ENCODE assay signal across 26 cellular contexts in genomic region chr19:2754659-2755447, GRCh38. TPM values are rescaled to one million over a fixed set of nuclear protein-coding genes. Genes with fewer than 3 reads are reported as not detected.
DNase-seq lines count a peak whose midpoint lies in the region; ATAC-seq, FAIRE-seq and TF ChIP-seq lines count a peak whose summit lies in the region.
"Had no signal": no experiment of that assay in that cellular context is flagged by ENCODE, and none has a peak within 500 bp of the region (broad histone marks: within the 10 kb centered on the region; RNA-seq: fewer than 3 reads in every experiment).

No MANE protein-coding gene starts in this region.

- BruUV-seq in A673 (replicated peaks; lab: Mats Ljungman, UMichigan) (TSS peak; percentile 49), Caco-2 (replicated peaks; lab: Mats Ljungman, UMichigan) (TSS peak; percentile 40), GM12878 (replicated peaks; lab: Mats Ljungman, UMichigan) (TSS peak; percentile 45)

- H3K4me1 ChIP-seq in A673 (ENCODE audit: insufficient read depth, low read length, poor library complexity, severe bottlenecking): no peaks in the 10 kb centered on the region
- H3K4me1 ChIP-seq in Caco-2: no peaks in the 10 kb centered on the region
- H3K4me1 ChIP-seq in GM12878 (ENCODE audit: control insufficient read depth, insufficient read depth, low read length): no peaks in the 10 kb centered on the region; the same call in 1 of the 2 replicates
- H3K4me1 ChIP-seq in neuronal stem cell (ENCODE audit: control insufficient read depth in 2 of 2, insufficient read depth in 1 of 2, low read depth in 1 of 2, low read length in 2 of 2): no peaks in the 10 kb centered on the region
- H3K4me1 ChIP-seq: A549, HAP-1 had no signal

- H3K4me2 ChIP-seq in GM12878 (ENCODE audit: control insufficient read depth, insufficient read depth) (no peak overlapping the region), neuronal stem cell (ENCODE audit: insufficient read depth, low read length, poor library complexity, severe bottlenecking) (no peak overlapping the region)
- H3K4me2 ChIP-seq: A549, GM23338, PC-9 had no signal

- H3K9me3 Mint-ChIP-seq in Caco-2 (ENCODE audit: unreplicated experiment): no peaks in the 10 kb centered on the region
- H3K9me3 Mint-ChIP-seq: CD8-positive, alpha-beta T cell; GM23338; HFFc6; IgD-negative memory B cell; T-cell had no signal

- no peak overlapping the region for H2BK15ac ChIP-seq in neuronal stem cell (ENCODE audit: low read length)

- H3K27ac ChIP-seq in A673 (ENCODE audit: low read depth, low read length, poor library complexity, severe bottlenecking) (no peak overlapping the region), GM12878 (ENCODE audit: control insufficient read depth, insufficient read depth) (no peak overlapping the region), neuronal stem cell (replicated peaks; ENCODE audit: low read length) (no peak overlapping the region)
- H3K27ac ChIP-seq: A549, C4-2B, PC-9 had no signal

- DNase-seq in A673 (ENCODE audit: low spot score) (no peak), Caco-2 (no peak), GM12878 (ENCODE audit: low read depth, low spot score) (no peak), neuronal stem cell (ENCODE audit: low spot score) (no peak), hypothalamus (lab: John Stamatoyannopoulos, UW) (no peak)
- no peak for DNase-seq in activated CD4-positive, alpha-beta T cell treated with anti-CD3 and anti-CD28 coated beads for 1 hour
- DNase-seq: CD8-positive, alpha-beta T cell; DMS79 treated with DMSO at 0.1 percent for 48 hours; GF-D8; HFFc6; NCI-H1092; NCI-H1417 treated with DMSO at 0.1 percent for 48 hours; NCI-H187 treated with DMSO at 0.1 percent for 48 hours; NCI-H2107; NCI-H524 treated with DMSO at 0.1 percent for 48 hours; NCI-H774; PC-9; SHP77; T-cell had no signal

- RAD21 ChIA-PET in GM12878 (lab: Charles Lee; ENCODE audit: unreplicated experiment): no interaction called here

- H3K27ac Mint-ChIP-seq in Caco-2 (ENCODE audit: unreplicated experiment): no peak overlapping the region
- H3K27ac Mint-ChIP-seq: CD8-positive, alpha-beta T cell; GM23338; HFFc6; IgD-negative memory B cell; T-cell had no signal

- TF ChIP-seq EP300 in GM12878 (IDR thresholded peaks at IDR 0.05; ENCODE audit: borderline replicate concordance in 1 of 2, control insufficient read depth in 1 of 2, low read depth in 2 of 2, low read length in 2 of 2): no peak

- no peaks in the 10 kb centered on the region for H3K79me2 ChIP-seq in GM12878 (ENCODE audit: control insufficient read depth, insufficient read depth, low read length)

- peaks cover 34% of the 10 kb centered on the region for H3K36me3 ChIP-seq in A673 (ENCODE audit: insufficient read depth, low read length, poor library complexity, severe bottlenecking)
- no peaks in the 10 kb centered on the region; the same call in 1 of the 2 replicates for H3K36me3 ChIP-seq in Caco-2 (ENCODE audit: control insufficient read depth, insufficient read depth, low read length)
- H3K36me3 ChIP-seq in GM12878 (ENCODE audit: control insufficient read depth in 2 of 2, insufficient read depth in 2 of 2, low read length in 1 of 2): peaks cover 8 to 18% of the 10 kb centered on the region in 2 experiments; a peak in 3 of 4 replicates
- peaks cover 32 to 64% of the 10 kb centered on the region in 2 donors for H3K36me3 ChIP-seq in neuronal stem cell (replicated peaks in 1 of 2; ENCODE audit: control insufficient read depth in 2 of 2, insufficient read depth in 2 of 2, low read length in 2 of 2)

- SMC1A ChIA-PET in GM12878 (lab: Charles Lee; ENCODE audit: uncharacterized antibody, unreplicated experiment): no interaction called here

- in situ Hi-C loops in GM12878 (cut with MboI): loop anchor here (5.0 kb wide), 1 partner anchor 288 kb away; no protein-coding TSS in a partner anchor

- no peak overlapping the region for H2AFZ ChIP-seq in GM12878 (ENCODE audit: control insufficient read depth, low read depth, low read length)
- H2AFZ ChIP-seq in neuronal stem cell (ENCODE audit: low read length): no peak overlapping the region
- H2AFZ ChIP-seq: GM23338, PC-9 had no signal

- no peaks in the 10 kb centered on the region for H3K27me3 Mint-ChIP-seq in Caco-2 (ENCODE audit: insufficient read depth, unreplicated experiment)
- H3K27me3 Mint-ChIP-seq: IgD-negative memory B cell, T-cell had no signal

- 90% methylated on average over 43 of the region's 43 CpGs for WGBS in GM12878 (ENCODE audit: insufficient coverage, insufficient replicate concordance, low lambda C conversion rate, missing lambda C conversion rate)
- no CpG with 5 or more reads among the region's 43 CpGs for WGBS in neuronal stem cell (ENCODE audit: extremely low coverage in 2 of 2, insufficient read length in 2 of 2, insufficient replicate concordance in 1 of 2), 2 donors

- H3K4me3 Mint-ChIP-seq in Caco-2 (ENCODE audit: unreplicated experiment): no peak overlapping the region
- H3K4me3 Mint-ChIP-seq: CD8-positive, alpha-beta T cell; GM23338; HFFc6; IgD-negative memory B cell; T-cell had no signal

- no peak overlapping the region for H3K4ac ChIP-seq in neuronal stem cell (ENCODE audit: low read length)

- no peak overlapping the region for H2AK5ac ChIP-seq in neuronal stem cell (ENCODE audit: low read depth, low read length)

- H3K18ac ChIP-seq in neuronal stem cell (ENCODE audit: low read length): no peak overlapping the region

- no peak overlapping the region for H2BK5ac ChIP-seq in neuronal stem cell (ENCODE audit: low read length)

- TF ChIP-seq POLR2A in GM12878 (IDR thresholded peaks at IDR 0.05; ENCODE audit: low read depth, low read length): 0 out of 2 replicates have a peak, but pooled peaks have one; percentile 20

- no peak for TF ChIP-seq RAD21 in GM12878 (IDR thresholded peaks at IDR 0.05; ENCODE audit: insufficient read depth, low read depth, low read length)

- intact Hi-C loops in A673 (cut with micrococcal nuclease; ENCODE audit: unreplicated experiment) (no loop called here), Caco-2 (cut with micrococcal nuclease; ENCODE audit: unreplicated experiment) (no loop called here), GM12878 (cut with micrococcal nuclease; ENCODE audit: unreplicated experiment) (no loop called here)

- no peaks in the 10 kb centered on the region for H3K4me1 Mint-ChIP-seq in Caco-2 (ENCODE audit: low read depth, unreplicated experiment)
- H3K4me1 Mint-ChIP-seq: GM23338 had no signal

- peaks cover 5% of the 10 kb centered on the region for H3K79me1 ChIP-seq in neuronal stem cell (ENCODE audit: low read depth, low read length)

- H2BK120ac ChIP-seq in neuronal stem cell (ENCODE audit: low read depth, low read length): no peak overlapping the region

- H3K4me3 ChIP-seq in A673 (ENCODE audit: low read depth, low read length, poor library complexity, severe bottlenecking) (no peak overlapping the region), Caco-2 (ENCODE audit: low read depth, low read length) (no peak overlapping the region), GM12878 (no peak overlapping the region), neuronal stem cell (ENCODE audit: low read length in 2 of 2) (no peak overlapping the region)
- H3K4me3 ChIP-seq: A549, GM23338, HAP-1, PC-9 had no signal

- H4K91ac ChIP-seq in neuronal stem cell (ENCODE audit: low read depth, low read length, poor library complexity): no peak overlapping the region

- CTCF ChIA-PET in A673 (lab: Charles Lee): interaction anchor here (0.6 kb wide), 1 partner anchor 89 kb away, joined by 4 read pairs; no protein-coding TSS in a partner anchor
- CTCF ChIA-PET in Caco-2 (lab: Charles Lee): no interaction called here
- CTCF ChIA-PET in GM12878 (lab: Yijun Ruan, JAX): interaction anchor here (1.0 kb wide), 1 partner anchor 107 kb away, joined by 3 read pairs; no protein-coding TSS in a partner anchor

- H3K23ac ChIP-seq in neuronal stem cell (ENCODE audit: low read depth, low read length, poor library complexity): peak overlapping the region; percentile 55

- ATAC-seq in GM12878 (no peak), GM19467 (IDR thresholded peaks at IDR 0.05; ENCODE audit: unreplicated experiment) (no peak)
- ATAC-seq: A549; CD8-positive, alpha-beta T cell; GM23338; T-cell had no signal

- POLR2A ChIA-PET in A673 (lab: Charles Lee; ENCODE audit: low non-redundant PET): no interaction called here
- POLR2A ChIA-PET in Caco-2 (lab: Charles Lee): no interaction called here
- POLR2A ChIA-PET in GM12878 (lab: Charles Lee): no interaction called here

- H3K27me3 ChIP-seq in A673 (replicated peaks; ENCODE audit: insufficient read depth, low read depth, low read length, poor library complexity) (no peaks in the 10 kb centered on the region), Caco-2 (replicated peaks; ENCODE audit: control insufficient read depth, insufficient read depth, low read length) (no peaks in the 10 kb centered on the region), GM12878 (replicated peaks in 1 of 2; ENCODE audit: control insufficient read depth in 2 of 2, insufficient read depth in 2 of 2, low read length in 1 of 2) (no peaks in the 10 kb centered on the region), neuronal stem cell (ENCODE audit: control insufficient read depth in 3 of 3, insufficient read depth in 3 of 3, low read depth in 1 of 3, low read length in 3 of 3) (no peaks in the 10 kb centered on the region)

- TF ChIP-seq CTCF in A673 (conservative IDR thresholded peaks at IDR 0.05; ENCODE audit: low read depth, low read length): no peak
- no peak for TF ChIP-seq CTCF in Caco-2 (IDR thresholded peaks at IDR 0.05; ENCODE audit: insufficient read depth in 1 of 2, low read depth in 1 of 2, low read length in 1 of 2, severe bottlenecking in 1 of 2, unreplicated experiment in 1 of 2)
- no peak for TF ChIP-seq CTCF in GM12878 (IDR thresholded peaks at IDR 0.05 in 2 of 3, conservative IDR thresholded peaks at IDR 0.05 in 1 of 3; ENCODE audit: control insufficient read depth in 2 of 3, extremely low read depth in 1 of 3, insufficient read depth in 1 of 3, low read depth in 3 of 3, low read length in 3 of 3)

- peak overlapping the region; percentile 43 for H4K8ac ChIP-seq in neuronal stem cell (ENCODE audit: low read depth, low read length)

- H4K20me1 ChIP-seq in GM12878 (ENCODE audit: control insufficient read depth, insufficient read depth): no peaks in the 10 kb centered on the region

- no peak for FAIRE-seq in GM12878 (lab: Jason Lieb, UNC)
- FAIRE-seq: A549, GM12892 had no signal

- H3K9ac ChIP-seq in GM12878 (ENCODE audit: control insufficient read depth, insufficient read depth, low read length) (no peak overlapping the region), neuronal stem cell (ENCODE audit: low read depth, low read length, poor library complexity) (no peak overlapping the region)

- no peak overlapping the region for H2BK12ac ChIP-seq in neuronal stem cell (ENCODE audit: low read length)

- peaks cover 61% of the 10 kb centered on the region for H3K36me3 Mint-ChIP-seq in Caco-2 (ENCODE audit: insufficient read depth, unreplicated experiment)

- H3K9me3 ChIP-seq in A673 (ENCODE audit: low read depth, low read length, poor library complexity, severe bottlenecking) (no peaks in the 10 kb centered on the region), Caco-2 (no peaks in the 10 kb centered on the region), GM12878 (replicated peaks; ENCODE audit: control insufficient read depth, insufficient read depth, low read length) (no peaks in the 10 kb centered on the region), neuronal stem cell (replicated peaks in 1 of 2; ENCODE audit: control insufficient read depth in 2 of 2, insufficient read depth in 1 of 2, low read depth in 1 of 2, low read length in 2 of 2) (peaks cover 0 to 5% of the 10 kb centered on the region in 2 donors)
- H3K9me3 ChIP-seq: A549, HAP-1 had no signal

- no peak overlapping the region for H3K14ac ChIP-seq in neuronal stem cell (ENCODE audit: low read length)

RNA-seq across cellular contexts. Expression of gene SLC39A3, which starts 15.0 kb away (rescaled TPM):
- total RNA-seq in A673 (2021): 43.2 and 44.8 TPM in 2 replicates
- total RNA-seq in Caco-2 (2022): 33.2 and 35.0 TPM in 2 replicates
- total RNA-seq in GM12878 (2013; cell fraction: nucleolus; rRNA removed): 26.3 and 30.0 TPM in 2 replicates
- 46.0 and 50.2 TPM in 2 replicates for total RNA-seq in GM12878 (2014; rRNA removed)
- 31.2 and 33.7 TPM in 2 replicates for total RNA-seq in GM12878 (2014; rRNA removed; fragmentation: Illumina TruSeq; extraction: Trizol)
- 48.4 and 52.1 TPM in 2 replicates for total RNA-seq in GM12878 (2021)
- polyA plus RNA-seq in GM12878 (2011; ENCODE audit: low read depth): 9.9 TPM
- polyA plus RNA-seq in GM12878 (2011; rRNA removed): 18.7 and 29.6 TPM in 2 replicates
- polyA plus RNA-seq in GM12878 (2011; cell fraction: cytosol; rRNA removed): 51.6 and 59.3 TPM in 2 replicates
- polyA plus RNA-seq in GM12878 (2011; cell fraction: nucleus; rRNA removed): 38.3 and 42.8 TPM in 2 replicates
- 24.3 and 28.7 TPM in 2 replicates for polyA plus RNA-seq in GM12878 (2012)
- 20.9 and 59.4 TPM in 2 replicates for polyA plus RNA-seq in GM12878 (2014; fragmentation: Illumina TruSeq; extraction: Trizol)
- 1 to 10 TPM in 1 of 2 experiments, under 1 TPM in 1; 0.63 to 1.1 TPM for polyA plus RNA-seq in GM12878 (2014; fragmentation: Nextera tagmentation; extraction: Ambion mirVana)
- polyA plus RNA-seq in GM12878 (2014; rRNA removed): 54.5 and 54.9 TPM in 2 replicates
- 10 to 100 TPM; 58.7 to 67.1 TPM for polyA plus RNA-seq in GM12878 (2016; fragmentation: Nextera tagmentation; extraction: Ambion mirVana)
- polyA minus RNA-seq in GM12878 (2011; rRNA and poly(A)+ RNA removed): 19.9 and 31.8 TPM in 2 replicates
- polyA minus RNA-seq in GM12878 (2011; cell fraction: cytosol; rRNA and poly(A)+ RNA removed): 15.3 and 17.2 TPM in 2 replicates
- 7.5 and 14.9 TPM in 2 replicates for polyA minus RNA-seq in GM12878 (2011; cell fraction: nucleus; rRNA and poly(A)+ RNA removed)
- 19.0 TPM for polyA plus RNA-seq in neuronal stem cell (2013, experiment 1 of 2)
- polyA plus RNA-seq in neuronal stem cell (2013, experiment 2 of 2): 19.4 TPM

RNA-seq across cellular contexts. Expression of gene SGTA, which starts 28.2 kb away (rescaled TPM):
- total RNA-seq in A673 (2021) (101 and 106 TPM in 2 replicates), Caco-2 (2022) (90.1 TPM in 2 replicates), GM12878 (2014; rRNA removed) (51.2 and 59.2 TPM in 2 replicates), GM12878 (2014; rRNA removed; fragmentation: Illumina TruSeq; extraction: Trizol) (22.9 and 26.2 TPM in 2 replicates), GM12878 (2021) (69.2 and 76.3 TPM in 2 replicates)
- 27.0 and 30.4 TPM in 2 replicates for total RNA-seq in GM12878 (2013; cell fraction: nucleolus; rRNA removed)
- 22.0 TPM for polyA plus RNA-seq in GM12878 (2011; ENCODE audit: low read depth)
- polyA plus RNA-seq in GM12878 (2011; rRNA removed) (19.9 and 32.9 TPM in 2 replicates), GM12878 (2014; fragmentation: Illumina TruSeq; extraction: Trizol) (13.2 and 37.1 TPM in 2 replicates), GM12878 (2014; fragmentation: Nextera tagmentation; extraction: Ambion mirVana) (1 to 10 TPM; 2.0 to 3.1 TPM), GM12878 (2014; rRNA removed) (64.2 and 78.7 TPM in 2 replicates), GM12878 (2016; fragmentation: Nextera tagmentation; extraction: Ambion mirVana) (100 to 1,000 TPM; 102 TPM)
- polyA plus RNA-seq in GM12878 (2011; cell fraction: cytosol; rRNA removed): 70.3 and 75.7 TPM in 2 replicates
- polyA plus RNA-seq in GM12878 (2011; cell fraction: nucleus; rRNA removed): 59.1 and 86.4 TPM in 2 replicates
- 46.1 and 46.5 TPM in 2 replicates for polyA plus RNA-seq in GM12878 (2012)
- polyA minus RNA-seq in GM12878 (2011; rRNA and poly(A)+ RNA removed): 12.0 and 30.2 TPM in 2 replicates
- 15.9 and 16.7 TPM in 2 replicates for polyA minus RNA-seq in GM12878 (2011; cell fraction: cytosol; rRNA and poly(A)+ RNA removed)
- polyA minus RNA-seq in GM12878 (2011; cell fraction: nucleus; rRNA and poly(A)+ RNA removed): 9.7 and 20.9 TPM in 2 replicates
- 73.5 TPM for polyA plus RNA-seq in neuronal stem cell (2013, experiment 1 of 2)
- polyA plus RNA-seq in neuronal stem cell (2013, experiment 2 of 2): 71.9 TPM

RNA-seq across cellular contexts. Expression of gene THOP1, which starts 30.4 kb away (rescaled TPM):
- total RNA-seq in A673 (2021) (168 and 186 TPM in 2 replicates), Caco-2 (2022) (118 and 119 TPM in 2 replicates), GM12878 (2014; rRNA removed) (260 and 270 TPM in 2 replicates), GM12878 (2014; rRNA removed; fragmentation: Illumina TruSeq; extraction: Trizol) (75.9 and 77.5 TPM in 2 replicates), GM12878 (2021) (217 and 220 TPM in 2 replicates)
- total RNA-seq in GM12878 (2013; cell fraction: nucleolus; rRNA removed): 230 and 309 TPM in 2 replicates
- 25.4 TPM for polyA plus RNA-seq in GM12878 (2011; ENCODE audit: low read depth)
- polyA plus RNA-seq in GM12878 (2011; rRNA removed) (72.8 and 137 TPM in 2 replicates), GM12878 (2014; fragmentation: Illumina TruSeq; extraction: Trizol) (36.0 and 76.8 TPM in 2 replicates), GM12878 (2014; fragmentation: Nextera tagmentation; extraction: Ambion mirVana) (1 to 10 TPM; 1.9 to 3.8 TPM), GM12878 (2014; rRNA removed) (200 and 240 TPM in 2 replicates), GM12878 (2016; fragmentation: Nextera tagmentation; extraction: Ambion mirVana) (100 to 1,000 TPM; 220 to 241 TPM)
- 144 and 196 TPM in 2 replicates for polyA plus RNA-seq in GM12878 (2011; cell fraction: cytosol; rRNA removed)
- 439 and 527 TPM in 2 replicates for polyA plus RNA-seq in GM12878 (2011; cell fraction: nucleus; rRNA removed)
- 116 and 134 TPM in 2 replicates for polyA plus RNA-seq in GM12878 (2012)
- 97.9 and 180 TPM in 2 replicates for polyA minus RNA-seq in GM12878 (2011; rRNA and poly(A)+ RNA removed)
- polyA minus RNA-seq in GM12878 (2011; cell fraction: cytosol; rRNA and poly(A)+ RNA removed): 59.6 and 71.5 TPM in 2 replicates
- polyA minus RNA-seq in GM12878 (2011; cell fraction: nucleus; rRNA and poly(A)+ RNA removed): 43.6 and 46.6 TPM in 2 replicates
- 82.0 TPM for polyA plus RNA-seq in neuronal stem cell (2013, experiment 1 of 2)
- 74.8 TPM for polyA plus RNA-seq in neuronal stem cell (2013, experiment 2 of 2)

RNA-seq across cellular contexts. Expression of gene DIRAS1, which starts 33.7 kb away (rescaled TPM):
- total RNA-seq in A673 (2021) (36.8 and 46.5 TPM in 2 replicates), Caco-2 (2022) (2.3 TPM in 2 replicates), GM12878 (2014; rRNA removed) (not detected in 2 replicates), GM12878 (2014; rRNA removed; fragmentation: Illumina TruSeq; extraction: Trizol) (0.09 TPM in 1 of 2 replicates, not detected in the other), GM12878 (2021) (0.18 and 0.48 TPM in 2 replicates)
- total RNA-seq in GM12878 (2013; cell fraction: nucleolus; rRNA removed): 0.39 and 1.0 TPM in 2 replicates
- 0.38 TPM for polyA plus RNA-seq in GM12878 (2011; ENCODE audit: low read depth)
- polyA plus RNA-seq in GM12878 (2011; rRNA removed) (0.03 and 0.05 TPM in 2 replicates), GM12878 (2014; fragmentation: Illumina TruSeq; extraction: Trizol) (0.07 TPM in 1 of 2 replicates, not detected in the other), GM12878 (2014; fragmentation: Nextera tagmentation; extraction: Ambion mirVana) (not detected), GM12878 (2014; rRNA removed) (0.08 TPM in 1 of 2 replicates, not detected in the other), GM12878 (2016; fragmentation: Nextera tagmentation; extraction: Ambion mirVana) (under 1 TPM; 0.04 to 0.13 TPM)
- not detected in 2 replicates for polyA plus RNA-seq in GM12878 (2011; cell fraction: cytosol; rRNA removed)
- 0.10 TPM in 1 of 2 replicates, not detected in the other for polyA plus RNA-seq in GM12878 (2011; cell fraction: nucleus; rRNA removed)
- 0.34 and 0.57 TPM in 2 replicates for polyA plus RNA-seq in GM12878 (2012)
- 0.15 TPM in 1 of 2 replicates, not detected in the other for polyA minus RNA-seq in GM12878 (2011; rRNA and poly(A)+ RNA removed)
- polyA minus RNA-seq in GM12878 (2011; cell fraction: cytosol; rRNA and poly(A)+ RNA removed): not detected in 2 replicates
- not detected in 2 replicates for polyA minus RNA-seq in GM12878 (2011; cell fraction: nucleus; rRNA and poly(A)+ RNA removed)
- 3.1 TPM for polyA plus RNA-seq in neuronal stem cell (2013, experiment 1 of 2)
- polyA plus RNA-seq in neuronal stem cell (2013, experiment 2 of 2): 3.5 TPM

RNA-seq across cellular contexts. Expression of gene GNG7, which starts 52.4 kb away (rescaled TPM):
- 0.30 and 1.4 TPM in 2 replicates for total RNA-seq in A673 (2021)
- 0.28 and 0.43 TPM in 2 replicates for total RNA-seq in Caco-2 (2022)
- total RNA-seq in GM12878 (2013; cell fraction: nucleolus; rRNA removed): 10.3 TPM in 2 replicates
- 2.7 and 3.8 TPM in 2 replicates for total RNA-seq in GM12878 (2014; rRNA removed)
- 5.3 and 5.4 TPM in 2 replicates for total RNA-seq in GM12878 (2014; rRNA removed; fragmentation: Illumina TruSeq; extraction: Trizol)
- total RNA-seq in GM12878 (2021): 13.6 and 14.0 TPM in 2 replicates
- 12.7 TPM for polyA plus RNA-seq in GM12878 (2011; ENCODE audit: low read depth)
- polyA plus RNA-seq in GM12878 (2011; rRNA removed): 1.8 and 1.9 TPM in 2 replicates
- polyA plus RNA-seq in GM12878 (2011; cell fraction: cytosol; rRNA removed): 2.0 and 2.1 TPM in 2 replicates
- polyA plus RNA-seq in GM12878 (2011; cell fraction: nucleus; rRNA removed): 2.8 and 3.7 TPM in 2 replicates
- 24.5 and 28.2 TPM in 2 replicates for polyA plus RNA-seq in GM12878 (2012)
- 6.9 and 7.8 TPM in 2 replicates for polyA plus RNA-seq in GM12878 (2014; fragmentation: Illumina TruSeq; extraction: Trizol)
- 1 to 10 TPM; 3.7 to 5.1 TPM for polyA plus RNA-seq in GM12878 (2014; fragmentation: Nextera tagmentation; extraction: Ambion mirVana)
- 11.7 and 13.4 TPM in 2 replicates for polyA plus RNA-seq in GM12878 (2014; rRNA removed)
- polyA plus RNA-seq in GM12878 (2016; fragmentation: Nextera tagmentation; extraction: Ambion mirVana): 10 to 100 TPM in 1 of 2 experiments, 1 to 10 TPM in 1; 9.8 to 10.6 TPM
- polyA minus RNA-seq in GM12878 (2011; rRNA and poly(A)+ RNA removed): 0.29 and 0.57 TPM in 2 replicates
- 0.31 and 0.40 TPM in 2 replicates for polyA minus RNA-seq in GM12878 (2011; cell fraction: cytosol; rRNA and poly(A)+ RNA removed)
- 0.29 and 0.60 TPM in 2 replicates for polyA minus RNA-seq in GM12878 (2011; cell fraction: nucleus; rRNA and poly(A)+ RNA removed)
- 7.9 TPM for polyA plus RNA-seq in neuronal stem cell (2013, experiment 1 of 2)
- 8.1 TPM for polyA plus RNA-seq in neuronal stem cell (2013, experiment 2 of 2)
